ENCODE assay signal across 1 cellular context in the genomic region with DNA sequence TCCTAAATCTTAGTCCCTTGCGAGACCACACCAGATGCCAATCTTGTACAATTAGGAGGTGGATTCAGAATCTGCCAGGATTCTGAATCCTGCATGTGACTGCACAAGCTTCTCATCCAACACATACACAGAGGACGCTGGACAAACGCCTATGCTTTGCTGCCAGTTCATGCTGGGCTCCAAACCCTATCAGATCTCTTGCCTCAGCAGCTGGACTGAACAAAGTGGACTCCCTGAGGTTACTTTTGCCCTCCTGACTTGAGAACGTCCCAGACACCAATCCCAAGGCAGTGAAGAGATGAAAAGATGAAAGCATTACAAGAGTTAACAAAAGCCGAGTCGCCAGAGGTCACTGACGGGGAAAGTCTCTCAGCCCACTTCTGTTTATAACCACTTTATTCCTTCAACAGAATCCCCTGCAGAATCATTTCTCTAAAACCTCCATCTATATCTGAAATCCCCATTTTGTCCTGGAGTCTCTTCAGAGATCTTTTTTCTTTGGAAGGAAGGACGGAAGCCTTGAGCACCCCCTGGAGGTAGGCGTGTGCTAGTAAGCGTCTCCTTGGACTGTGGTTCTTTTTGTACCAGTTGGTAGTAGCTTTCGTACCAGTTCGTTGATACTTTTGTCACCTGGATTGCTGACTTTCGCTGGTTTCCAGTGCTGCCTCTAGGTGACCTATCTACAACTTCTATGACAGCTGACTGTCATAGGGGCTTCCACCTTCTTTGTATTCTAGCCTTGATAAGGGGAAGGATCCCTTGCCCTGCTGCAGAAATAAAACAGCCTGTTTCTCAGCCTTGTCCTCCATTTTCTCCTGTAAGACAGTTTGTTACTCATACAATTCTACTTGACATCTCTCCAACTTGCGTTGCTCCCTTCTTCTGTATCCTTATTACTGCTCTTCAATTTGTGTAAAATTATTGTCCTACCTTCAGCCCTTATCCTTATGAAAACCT.
TF ChIP-seq lines count a peak whose summit lies in the region.

No MANE protein-coding gene starts in this region.

TF ChIP-seq in HepG2, 621 proteins besides CTCF, POLR2A, EP300 and RAD21 (continued from another document and continues in another):
- TF ChIP-seq, protein P1, sequence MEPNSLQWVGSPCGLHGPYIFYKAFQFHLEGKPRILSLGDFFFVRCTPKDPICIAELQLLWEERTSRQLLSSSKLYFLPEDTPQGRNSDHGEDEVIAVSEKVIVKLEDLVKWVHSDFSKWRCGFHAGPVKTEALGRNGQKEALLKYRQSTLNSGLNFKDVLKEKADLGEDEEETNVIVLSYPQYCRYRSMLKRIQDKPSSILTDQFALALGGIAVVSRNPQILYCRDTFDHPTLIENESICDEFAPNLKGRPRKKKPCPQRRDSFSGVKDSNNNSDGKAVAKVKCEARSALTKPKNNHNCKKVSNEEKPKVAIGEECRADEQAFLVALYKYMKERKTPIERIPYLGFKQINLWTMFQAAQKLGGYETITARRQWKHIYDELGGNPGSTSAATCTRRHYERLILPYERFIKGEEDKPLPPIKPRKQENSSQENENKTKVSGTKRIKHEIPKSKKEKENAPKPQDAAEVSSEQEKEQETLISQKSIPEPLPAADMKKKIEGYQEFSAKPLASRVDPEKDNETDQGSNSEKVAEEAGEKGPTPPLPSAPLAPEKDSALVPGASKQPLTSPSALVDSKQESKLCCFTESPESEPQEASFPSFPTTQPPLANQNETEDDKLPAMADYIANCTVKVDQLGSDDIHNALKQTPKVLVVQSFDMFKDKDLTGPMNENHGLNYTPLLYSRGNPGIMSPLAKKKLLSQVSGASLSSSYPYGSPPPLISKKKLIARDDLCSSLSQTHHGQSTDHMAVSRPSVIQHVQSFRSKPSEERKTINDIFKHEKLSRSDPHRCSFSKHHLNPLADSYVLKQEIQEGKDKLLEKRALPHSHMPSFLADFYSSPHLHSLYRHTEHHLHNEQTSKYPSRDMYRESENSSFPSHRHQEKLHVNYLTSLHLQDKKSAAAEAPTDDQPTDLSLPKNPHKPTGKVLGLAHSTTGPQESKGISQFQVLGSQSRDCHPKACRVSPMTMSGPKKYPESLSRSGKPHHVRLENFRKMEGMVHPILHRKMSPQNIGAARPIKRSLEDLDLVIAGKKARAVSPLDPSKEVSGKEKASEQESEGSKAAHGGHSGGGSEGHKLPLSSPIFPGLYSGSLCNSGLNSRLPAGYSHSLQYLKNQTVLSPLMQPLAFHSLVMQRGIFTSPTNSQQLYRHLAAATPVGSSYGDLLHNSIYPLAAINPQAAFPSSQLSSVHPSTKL (CRISPR knock-in tag; IDR thresholded peaks at IDR 0.05), result no peak
- TF ChIP-seq, protein P2, sequence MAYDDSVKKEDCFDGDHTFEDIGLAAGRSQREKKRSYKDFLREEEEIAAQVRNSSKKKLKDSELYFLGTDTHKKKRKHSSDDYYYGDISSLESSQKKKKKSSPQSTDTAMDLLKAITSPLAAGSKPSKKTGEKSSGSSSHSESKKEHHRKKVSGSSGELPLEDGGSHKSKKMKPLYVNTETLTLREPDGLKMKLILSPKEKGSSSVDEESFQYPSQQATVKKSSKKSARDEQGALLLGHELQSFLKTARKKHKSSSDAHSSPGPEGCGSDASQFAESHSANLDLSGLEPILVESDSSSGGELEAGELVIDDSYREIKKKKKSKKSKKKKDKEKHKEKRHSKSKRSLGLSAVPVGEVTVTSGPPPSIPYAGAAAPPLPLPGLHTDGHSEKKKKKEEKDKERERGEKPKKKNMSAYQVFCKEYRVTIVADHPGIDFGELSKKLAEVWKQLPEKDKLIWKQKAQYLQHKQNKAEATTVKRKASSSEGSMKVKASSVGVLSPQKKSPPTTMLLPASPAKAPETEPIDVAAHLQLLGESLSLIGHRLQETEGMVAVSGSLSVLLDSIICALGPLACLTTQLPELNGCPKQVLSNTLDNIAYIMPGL (CRISPR knock-in tag; IDR thresholded peaks at IDR 0.05; ENCODE audit: borderline replicate concordance in 1 of 2, low read depth in 1 of 2), result peak in 1 of 2 experiments; percentile 65; a peak in 1 of 4 replicates
- TF ChIP-seq RAD51 (IDR thresholded peaks at IDR 0.05; ENCODE audit: borderline replicate concordance), result no peak
- TF ChIP-seq TEAD2 (CRISPR knock-in tag; IDR thresholded peaks at IDR 0.05), result no peak
- no peak for TF ChIP-seq TSC22D2 (CRISPR knock-in tag; IDR thresholded peaks at IDR 0.05; ENCODE audit: borderline replicate concordance)
- TF ChIP-seq ZBTB21 (CRISPR knock-in tag; IDR thresholded peaks at IDR 0.05), result no peak
- TF ChIP-seq PHF5A (CRISPR knock-in tag; IDR thresholded peaks at IDR 0.05; ENCODE audit: low read depth, unreplicated experiment), result no peak
- no peak for TF ChIP-seq ZNF83 (CRISPR knock-in tag; IDR thresholded peaks at IDR 0.05; ENCODE audit: borderline replicate concordance)
- TF ChIP-seq ZNF543 (CRISPR knock-in tag; IDR thresholded peaks at IDR 0.05), result no peak
- no peak for TF ChIP-seq ZC3H13 (CRISPR knock-in tag; IDR thresholded peaks at IDR 0.05)
- TF ChIP-seq FOXJ3 (CRISPR knock-in tag; IDR thresholded peaks at IDR 0.05; ENCODE audit: borderline replicate concordance), result no peak
- TF ChIP-seq ZNF143 (CRISPR knock-in tag; IDR thresholded peaks at IDR 0.05), result no peak
- TF ChIP-seq, protein P3, sequence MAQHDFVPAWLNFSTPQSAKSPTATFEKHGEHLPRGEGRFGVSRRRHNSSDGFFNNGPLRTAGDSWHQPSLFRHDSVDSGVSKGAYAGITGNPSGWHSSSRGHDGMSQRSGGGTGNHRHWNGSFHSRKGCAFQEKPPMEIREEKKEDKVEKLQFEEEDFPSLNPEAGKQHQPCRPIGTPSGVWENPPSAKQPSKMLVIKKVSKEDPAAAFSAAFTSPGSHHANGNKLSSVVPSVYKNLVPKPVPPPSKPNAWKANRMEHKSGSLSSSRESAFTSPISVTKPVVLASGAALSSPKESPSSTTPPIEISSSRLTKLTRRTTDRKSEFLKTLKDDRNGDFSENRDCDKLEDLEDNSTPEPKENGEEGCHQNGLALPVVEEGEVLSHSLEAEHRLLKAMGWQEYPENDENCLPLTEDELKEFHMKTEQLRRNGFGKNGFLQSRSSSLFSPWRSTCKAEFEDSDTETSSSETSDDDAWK (CRISPR knock-in tag; IDR thresholded peaks at IDR 0.05), result no peak
- TF ChIP-seq NKX3-1 (CRISPR knock-in tag; IDR thresholded peaks at IDR 0.05), result no peak
- TF ChIP-seq HOXA3 (CRISPR knock-in tag; IDR thresholded peaks at IDR 0.05), result no peak
- TF ChIP-seq XRCC5 (optimal IDR thresholded peaks at IDR 0.05; ENCODE audit: low read length), result peak; percentile 46
- no peak for TF ChIP-seq ZNF430 (CRISPR knock-in tag; IDR thresholded peaks at IDR 0.05)
- no peak for TF ChIP-seq ZNF17 (CRISPR knock-in tag; IDR thresholded peaks at IDR 0.05)
- no peak for TF ChIP-seq ZNF124 (CRISPR knock-in tag; IDR thresholded peaks at IDR 0.05)
- no peak for TF ChIP-seq ZBTB7A (CRISPR knock-in tag; IDR thresholded peaks at IDR 0.05)
- TF ChIP-seq MED1 (CRISPR knock-in tag; IDR thresholded peaks at IDR 0.05), result no peak
- TF ChIP-seq ZFP36L2 (CRISPR knock-in tag; IDR thresholded peaks at IDR 0.05), result no peak
- TF ChIP-seq ZNF232 (CRISPR knock-in tag; IDR thresholded peaks at IDR 0.05; ENCODE audit: borderline replicate concordance), result no peak
- no peak for TF ChIP-seq DPF2 (CRISPR knock-in tag; IDR thresholded peaks at IDR 0.05; ENCODE audit: borderline replicate concordance, low read depth)
- TF ChIP-seq, protein P4, sequence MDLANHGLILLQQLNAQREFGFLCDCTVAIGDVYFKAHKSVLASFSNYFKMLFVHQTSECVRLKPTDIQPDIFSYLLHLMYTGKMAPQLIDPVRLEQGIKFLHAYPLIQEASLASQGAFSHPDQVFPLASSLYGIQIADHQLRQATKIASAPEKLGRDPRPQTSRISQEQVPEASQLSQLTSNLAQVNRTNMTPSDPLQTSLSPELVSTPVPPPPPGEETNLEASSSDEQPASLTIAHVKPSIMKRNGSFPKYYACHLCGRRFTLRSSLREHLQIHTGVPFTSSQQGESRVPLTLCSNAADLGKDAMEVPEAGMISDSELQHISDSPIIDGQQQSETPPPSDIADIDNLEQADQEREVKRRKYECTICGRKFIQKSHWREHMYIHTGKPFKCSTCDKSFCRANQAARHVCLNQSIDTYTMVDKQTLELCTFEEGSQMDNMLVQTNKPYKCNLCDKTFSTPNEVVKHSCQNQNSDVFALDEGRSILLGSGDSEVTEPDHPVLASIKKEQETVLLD (CRISPR knock-in tag; IDR thresholded peaks at IDR 0.05; ENCODE audit: low read depth), result no peak
- TF ChIP-seq, protein P5, sequence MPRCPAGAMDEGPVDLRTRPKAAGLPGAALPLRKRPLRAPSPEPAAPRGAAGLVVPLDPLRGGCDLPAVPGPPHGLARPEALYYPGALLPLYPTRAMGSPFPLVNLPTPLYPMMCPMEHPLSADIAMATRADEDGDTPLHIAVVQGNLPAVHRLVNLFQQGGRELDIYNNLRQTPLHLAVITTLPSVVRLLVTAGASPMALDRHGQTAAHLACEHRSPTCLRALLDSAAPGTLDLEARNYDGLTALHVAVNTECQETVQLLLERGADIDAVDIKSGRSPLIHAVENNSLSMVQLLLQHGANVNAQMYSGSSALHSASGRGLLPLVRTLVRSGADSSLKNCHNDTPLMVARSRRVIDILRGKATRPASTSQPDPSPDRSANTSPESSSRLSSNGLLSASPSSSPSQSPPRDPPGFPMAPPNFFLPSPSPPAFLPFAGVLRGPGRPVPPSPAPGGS (CRISPR knock-in tag; IDR thresholded peaks at IDR 0.05), result no peak
- TF ChIP-seq TARDBP (CRISPR knock-in tag; IDR thresholded peaks at IDR 0.05), result no peak
- TF ChIP-seq MATR3 (CRISPR knock-in tag; IDR thresholded peaks at IDR 0.05), result no peak
- TF ChIP-seq ZNF605 (CRISPR knock-in tag; IDR thresholded peaks at IDR 0.05), result no peak
- TF ChIP-seq, protein P6, sequence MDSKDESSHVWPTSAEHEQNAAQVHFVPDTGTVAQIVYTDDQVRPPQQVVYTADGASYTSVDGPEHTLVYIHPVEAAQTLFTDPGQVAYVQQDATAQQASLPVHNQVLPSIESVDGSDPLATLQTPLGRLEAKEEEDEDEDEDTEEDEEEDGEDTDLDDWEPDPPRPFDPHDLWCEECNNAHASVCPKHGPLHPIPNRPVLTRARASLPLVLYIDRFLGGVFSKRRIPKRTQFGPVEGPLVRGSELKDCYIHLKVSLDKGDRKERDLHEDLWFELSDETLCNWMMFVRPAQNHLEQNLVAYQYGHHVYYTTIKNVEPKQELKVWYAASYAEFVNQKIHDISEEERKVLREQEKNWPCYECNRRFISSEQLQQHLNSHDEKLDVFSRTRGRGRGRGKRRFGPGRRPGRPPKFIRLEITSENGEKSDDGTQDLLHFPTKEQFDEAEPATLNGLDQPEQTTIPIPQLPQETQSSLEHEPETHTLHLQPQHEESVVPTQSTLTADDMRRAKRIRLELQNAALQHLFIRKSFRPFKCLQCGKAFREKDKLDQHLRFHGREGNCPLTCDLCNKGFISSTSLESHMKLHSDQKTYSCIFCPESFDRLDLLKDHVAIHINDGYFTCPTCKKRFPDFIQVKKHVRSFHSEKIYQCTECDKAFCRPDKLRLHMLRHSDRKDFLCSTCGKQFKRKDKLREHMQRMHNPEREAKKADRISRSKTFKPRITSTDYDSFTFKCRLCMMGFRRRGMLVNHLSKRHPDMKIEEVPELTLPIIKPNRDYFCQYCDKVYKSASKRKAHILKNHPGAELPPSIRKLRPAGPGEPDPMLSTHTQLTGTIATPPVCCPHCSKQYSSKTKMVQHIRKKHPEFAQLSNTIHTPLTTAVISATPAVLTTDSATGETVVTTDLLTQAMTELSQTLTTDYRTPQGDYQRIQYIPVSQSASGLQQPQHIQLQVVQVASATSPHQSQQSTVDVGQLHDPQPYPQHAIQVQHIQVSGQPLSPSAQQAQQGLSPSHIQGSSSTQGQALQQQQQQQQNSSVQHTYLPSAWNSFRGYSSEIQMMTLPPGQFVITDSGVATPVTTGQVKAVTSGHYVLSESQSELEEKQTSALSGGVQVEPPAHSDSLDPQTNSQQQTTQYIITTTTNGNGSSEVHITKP (CRISPR knock-in tag; IDR thresholded peaks at IDR 0.05; ENCODE audit: low read depth), result no peak
- peak; percentile 82 for TF ChIP-seq STAG1 (CRISPR knock-in tag; IDR thresholded peaks at IDR 0.05)
- TF ChIP-seq, protein P7, sequence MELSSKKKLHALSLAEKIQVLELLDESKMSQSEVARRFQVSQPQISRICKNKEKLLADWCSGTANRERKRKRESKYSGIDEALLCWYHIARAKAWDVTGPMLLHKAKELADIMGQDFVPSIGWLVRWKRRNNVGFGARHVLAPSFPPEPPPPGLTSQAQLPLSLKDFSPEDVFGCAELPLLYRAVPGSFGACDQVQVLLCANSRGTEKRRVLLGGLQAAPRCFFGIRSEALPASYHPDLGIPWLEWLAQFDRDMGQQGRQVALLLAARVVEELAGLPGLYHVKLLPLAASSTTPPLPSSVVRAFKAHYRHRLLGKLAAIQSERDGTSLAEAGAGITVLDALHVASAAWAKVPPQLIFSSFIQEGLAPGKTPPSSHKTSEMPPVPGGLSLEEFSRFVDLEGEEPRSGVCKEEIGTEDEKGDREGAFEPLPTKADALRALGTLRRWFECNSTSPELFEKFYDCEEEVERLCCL (CRISPR knock-in tag; IDR thresholded peaks at IDR 0.05; ENCODE audit: borderline replicate concordance), result no peak
- TF ChIP-seq HMG20B (CRISPR knock-in tag; conservative IDR thresholded peaks at IDR 0.05), result no peak
- TF ChIP-seq, protein P8, sequence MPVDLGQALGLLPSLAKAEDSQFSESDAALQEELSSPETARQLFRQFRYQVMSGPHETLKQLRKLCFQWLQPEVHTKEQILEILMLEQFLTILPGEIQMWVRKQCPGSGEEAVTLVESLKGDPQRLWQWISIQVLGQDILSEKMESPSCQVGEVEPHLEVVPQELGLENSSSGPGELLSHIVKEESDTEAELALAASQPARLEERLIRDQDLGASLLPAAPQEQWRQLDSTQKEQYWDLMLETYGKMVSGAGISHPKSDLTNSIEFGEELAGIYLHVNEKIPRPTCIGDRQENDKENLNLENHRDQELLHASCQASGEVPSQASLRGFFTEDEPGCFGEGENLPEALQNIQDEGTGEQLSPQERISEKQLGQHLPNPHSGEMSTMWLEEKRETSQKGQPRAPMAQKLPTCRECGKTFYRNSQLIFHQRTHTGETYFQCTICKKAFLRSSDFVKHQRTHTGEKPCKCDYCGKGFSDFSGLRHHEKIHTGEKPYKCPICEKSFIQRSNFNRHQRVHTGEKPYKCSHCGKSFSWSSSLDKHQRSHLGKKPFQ (CRISPR knock-in tag; IDR thresholded peaks at IDR 0.05; ENCODE audit: insufficient replicate concordance), result no peak
- TF ChIP-seq CEBPG (CRISPR knock-in tag; IDR thresholded peaks at IDR 0.05), result no peak
- no peak for TF ChIP-seq MAZ (IDR thresholded peaks at IDR 0.05; ENCODE audit: borderline replicate concordance, low read depth, low read length)
- no peak for TF ChIP-seq MAZ (CRISPR knock-in tag; IDR thresholded peaks at IDR 0.05; ENCODE audit: low read depth)
- no peak for TF ChIP-seq ZNF562 (CRISPR knock-in tag; IDR thresholded peaks at IDR 0.05; ENCODE audit: borderline replicate concordance)
- TF ChIP-seq ZNF570 (CRISPR knock-in tag; IDR thresholded peaks at IDR 0.05; ENCODE audit: borderline replicate concordance), result no peak
- TF ChIP-seq, protein P9, sequence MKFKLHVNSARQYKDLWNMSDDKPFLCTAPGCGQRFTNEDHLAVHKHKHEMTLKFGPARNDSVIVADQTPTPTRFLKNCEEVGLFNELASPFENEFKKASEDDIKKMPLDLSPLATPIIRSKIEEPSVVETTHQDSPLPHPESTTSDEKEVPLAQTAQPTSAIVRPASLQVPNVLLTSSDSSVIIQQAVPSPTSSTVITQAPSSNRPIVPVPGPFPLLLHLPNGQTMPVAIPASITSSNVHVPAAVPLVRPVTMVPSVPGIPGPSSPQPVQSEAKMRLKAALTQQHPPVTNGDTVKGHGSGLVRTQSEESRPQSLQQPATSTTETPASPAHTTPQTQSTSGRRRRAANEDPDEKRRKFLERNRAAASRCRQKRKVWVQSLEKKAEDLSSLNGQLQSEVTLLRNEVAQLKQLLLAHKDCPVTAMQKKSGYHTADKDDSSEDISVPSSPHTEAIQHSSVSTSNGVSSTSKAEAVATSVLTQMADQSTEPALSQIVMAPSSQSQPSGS (CRISPR knock-in tag; IDR thresholded peaks at IDR 0.05), result no peak
- no peak for TF ChIP-seq ZNF3 (CRISPR knock-in tag; IDR thresholded peaks at IDR 0.05)
